Comparison of ENCODE assay signal across 1 cellular context in the genomic region with DNA sequence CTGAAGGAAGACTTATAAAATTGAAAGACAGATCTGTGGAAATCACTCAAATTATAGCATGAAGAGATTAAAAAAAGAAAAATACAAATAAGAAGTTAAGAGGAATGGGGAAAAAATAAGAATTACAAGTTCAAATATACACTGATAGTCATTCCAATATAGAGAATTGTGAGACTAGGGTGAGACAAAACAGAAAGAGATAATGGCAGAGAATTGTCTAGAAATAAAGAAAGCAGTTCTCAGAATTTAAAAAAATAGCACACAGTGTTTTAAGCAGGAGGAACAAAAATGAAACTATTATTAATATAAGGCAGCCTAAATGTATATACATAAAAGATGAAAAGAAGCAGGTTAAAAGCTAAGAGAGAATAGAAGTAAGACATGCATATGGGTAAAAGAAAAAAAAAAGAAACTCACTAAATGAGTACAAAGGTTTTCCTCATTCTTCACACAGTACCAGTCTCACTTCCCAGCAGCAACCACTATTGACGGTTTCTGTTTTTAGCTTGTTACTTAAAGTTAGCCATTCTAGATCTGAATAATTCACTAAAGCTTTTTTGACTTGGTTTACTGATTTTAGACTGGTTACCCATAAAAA.
TF ChIP-seq lines count a peak whose summit lies in the region.

No MANE protein-coding gene starts in this region.

TF ChIP-seq in HepG2, 621 proteins besides CTCF, POLR2A, EP300 and RAD21 (continued from another document):
- TF ChIP-seq ZNF614 (CRISPR knock-in tag; IDR thresholded peaks at IDR 0.05; ENCODE audit: borderline replicate concordance) (no peak), PHF5A (CRISPR knock-in tag; IDR thresholded peaks at IDR 0.05; ENCODE audit: low read depth, unreplicated experiment) (no peak)
- TF ChIP-seq, protein P1, sequence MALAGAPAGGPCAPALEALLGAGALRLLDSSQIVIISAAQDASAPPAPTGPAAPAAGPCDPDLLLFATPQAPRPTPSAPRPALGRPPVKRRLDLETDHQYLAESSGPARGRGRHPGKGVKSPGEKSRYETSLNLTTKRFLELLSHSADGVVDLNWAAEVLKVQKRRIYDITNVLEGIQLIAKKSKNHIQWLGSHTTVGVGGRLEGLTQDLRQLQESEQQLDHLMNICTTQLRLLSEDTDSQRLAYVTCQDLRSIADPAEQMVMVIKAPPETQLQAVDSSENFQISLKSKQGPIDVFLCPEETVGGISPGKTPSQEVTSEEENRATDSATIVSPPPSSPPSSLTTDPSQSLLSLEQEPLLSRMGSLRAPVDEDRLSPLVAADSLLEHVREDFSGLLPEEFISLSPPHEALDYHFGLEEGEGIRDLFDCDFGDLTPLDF (CRISPR knock-in tag; IDR thresholded peaks at IDR 0.05): no peak
